Comparison of ENCODE assay signal across 13 cellular contexts in the genomic region with DNA sequence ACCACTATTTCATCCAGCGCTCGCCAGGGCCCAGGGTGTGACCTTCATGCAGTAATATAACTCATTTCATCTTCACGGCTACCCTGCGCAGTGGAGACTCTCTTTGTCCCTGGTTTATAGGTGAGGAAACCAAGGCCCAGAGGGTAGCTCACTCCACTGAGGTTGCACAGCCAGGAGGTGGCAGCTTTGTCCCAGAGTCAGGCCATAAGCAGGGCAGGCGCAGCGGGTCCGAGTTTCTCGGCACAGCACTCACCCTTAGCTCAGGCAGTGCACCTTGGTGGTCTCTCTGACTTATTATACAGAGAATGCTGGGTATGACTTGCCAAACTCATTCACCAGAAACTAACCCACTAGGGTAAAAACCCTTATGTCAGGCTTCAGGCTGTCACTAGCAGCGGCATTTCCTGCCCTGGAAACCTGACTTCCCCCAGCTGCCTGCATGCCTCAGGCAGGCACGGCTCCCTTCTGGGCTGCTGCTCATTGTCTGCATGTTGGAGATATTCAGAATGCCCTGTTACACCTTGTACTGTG. TPM values are rescaled to one million over a fixed set of nuclear protein-coding genes. Genes with fewer than 3 reads are reported as not detected.
DNase-seq lines count a peak whose midpoint lies in the region; ATAC-seq and TF ChIP-seq lines count a peak whose summit lies in the region.
"Had no signal": no experiment of that assay in that cellular context is flagged by ENCODE, and none has a peak within 500 bp of the region (broad histone marks: within the 10 kb centered on the region; RNA-seq: fewer than 3 reads in every experiment).

No MANE protein-coding gene starts in this region.

- H2BK12ac ChIP-seq in trophoblast cell (ENCODE audit: low read length): no peak overlapping the region

- POLR2A ChIA-PET in activated CD4-positive, alpha-beta T cell treated with anti-CD3 and anti-CD28 coated beads, Interleukin-2, amount 10 ng/mL, durations not matched to agents 7 days and 5 days (lab: Charles Lee): no interaction called here

- TF ChIP-seq CTCF in endothelial cell (IDR thresholded peaks at IDR 0.05; ENCODE audit: unreplicated experiment): no peak

- no peak overlapping the region for H2BK5ac ChIP-seq in trophoblast cell (ENCODE audit: low read depth, low read length, poor library complexity)

- H3K9me3 ChIP-seq in trophoblast cell (ENCODE audit: insufficient read depth, low read depth, low read length): peaks cover 2% of the 10 kb centered on the region
- H3K9me3 ChIP-seq in effector memory CD4-positive, alpha-beta T cell (ENCODE audit: control insufficient read depth, low read length): no peaks in the 10 kb centered on the region
- H3K9me3 ChIP-seq: neutrophil had no signal

- H3K18ac ChIP-seq in trophoblast cell (ENCODE audit: low read length): peak overlapping the region; percentile 12

- peak overlapping the region; percentile 33 for H4K91ac ChIP-seq in trophoblast cell (ENCODE audit: low read depth, low read length)

- H3K23ac ChIP-seq in trophoblast cell (ENCODE audit: low read length): no peak overlapping the region

- peaks cover 11% of the 10 kb centered on the region for H3K79me2 ChIP-seq in trophoblast cell (ENCODE audit: control insufficient read depth, insufficient read depth, low read length, poor library complexity)

- peaks cover 21% of the 10 kb centered on the region for H3K79me1 ChIP-seq in trophoblast cell (ENCODE audit: low read length)

- H3K9me3 Mint-ChIP-seq in activated CD4-positive, alpha-beta T cell treated with anti-CD3 and anti-CD28 coated beads, Interleukin-2, amount 10 ng/mL, durations not matched to agents 7 days and 5 days: no peaks in the 10 kb centered on the region
- H3K9me3 Mint-ChIP-seq in T-helper 2 cell treated with Interferon-gamma antibody and Interleukin-4, amounts not matched to agents 5 μg/mL and 100 μg/mL, for 36 hours: no peaks in the 10 kb centered on the region
- no peaks in the 10 kb centered on the region for H3K9me3 Mint-ChIP-seq in endothelial cell (ENCODE audit: unreplicated experiment)

- peaks cover 8 to 28% of the 10 kb centered on the region in 2 experiments for H3K36me3 ChIP-seq in trophoblast cell (ENCODE audit: control insufficient read depth in 1 of 2, insufficient read depth in 2 of 2, low read length in 2 of 2)
- H3K36me3 ChIP-seq in effector memory CD4-positive, alpha-beta T cell (ENCODE audit: control insufficient read depth, insufficient read depth, low read length): peaks cover 15% of the 10 kb centered on the region

- no peak overlapping the region for H4K8ac ChIP-seq in trophoblast cell (ENCODE audit: low read depth, low read length)

- peak overlapping the region; percentile 79 for H3K27ac ChIP-seq in trophoblast cell (ENCODE audit: low read depth, low read length)
- H3K27ac ChIP-seq in effector memory CD4-positive, alpha-beta T cell (ENCODE audit: insufficient read depth, low read length, poor library complexity, severe bottlenecking): no peak overlapping the region
- H3K27ac ChIP-seq: neutrophil had no signal

- H3K27ac Mint-ChIP-seq in activated CD4-positive, alpha-beta T cell treated with anti-CD3 and anti-CD28 coated beads, Interleukin-2, amount 10 ng/mL, durations not matched to agents 7 days and 5 days: peak overlapping the region; percentile 52
- peak overlapping the region; percentile 6 for H3K27ac Mint-ChIP-seq in T-helper 2 cell treated with Interferon-gamma antibody and Interleukin-4, amounts not matched to agents 5 μg/mL and 100 μg/mL, for 36 hours
- peak overlapping the region; percentile 87 for H3K27ac Mint-ChIP-seq in endothelial cell (ENCODE audit: unreplicated experiment)

- CTCF ChIA-PET in activated CD4-positive, alpha-beta T cell treated with anti-CD3 and anti-CD28 coated beads, Interleukin-2, amount 10 ng/mL, durations not matched to agents 7 days and 5 days (lab: Charles Lee): interaction anchor here (0.6 to 1.8 kb wide), 2 partner anchors 10 to 24 kb away, joined by 3 to 5 read pairs; a partner anchor contains a TSS

- ATAC-seq in SK-N-SH treated with all-trans-retinoic acid at 6 μM for 48 hours: no peak

- H3K36me3 Mint-ChIP-seq in activated CD4-positive, alpha-beta T cell treated with anti-CD3 and anti-CD28 coated beads, Interleukin-2, amount 10 ng/mL, durations not matched to agents 7 days and 5 days (ENCODE audit: low read depth): peaks cover 18% of the 10 kb centered on the region
- H3K36me3 Mint-ChIP-seq in T-helper 2 cell treated with Interferon-gamma antibody and Interleukin-4, amounts not matched to agents 5 μg/mL and 100 μg/mL, for 36 hours (ENCODE audit: low read depth): peaks cover 16% of the 10 kb centered on the region
- peaks cover 19% of the 10 kb centered on the region for H3K36me3 Mint-ChIP-seq in endothelial cell (ENCODE audit: low read depth, unreplicated experiment)

- no peak overlapping the region for H3K4me3 Mint-ChIP-seq in activated CD4-positive, alpha-beta T cell treated with anti-CD3 and anti-CD28 coated beads, Interleukin-2, amount 10 ng/mL, durations not matched to agents 7 days and 5 days
- no peak overlapping the region for H3K4me3 Mint-ChIP-seq in T-helper 2 cell treated with Interferon-gamma antibody and Interleukin-4, amounts not matched to agents 5 μg/mL and 100 μg/mL, for 36 hours
- H3K4me3 Mint-ChIP-seq in endothelial cell (ENCODE audit: unreplicated experiment): no peak overlapping the region

- no peak overlapping the region for H2BK120ac ChIP-seq in trophoblast cell (ENCODE audit: insufficient read depth, low read length, poor library complexity)

- H2AFZ ChIP-seq in trophoblast cell (ENCODE audit: insufficient read depth, low read length, poor library complexity): no peak overlapping the region

- H3K4me1 ChIP-seq in trophoblast cell (ENCODE audit: control insufficient read depth in 1 of 2, insufficient read depth in 2 of 2, low read length in 2 of 2): peaks cover 32 to 38% of the 10 kb centered on the region in 2 experiments
- no peaks in the 10 kb centered on the region for H3K4me1 ChIP-seq in effector memory CD4-positive, alpha-beta T cell (ENCODE audit: control insufficient read depth, insufficient read depth, low read length, poor library complexity, severe bottlenecking)

- H3K14ac ChIP-seq in trophoblast cell (ENCODE audit: low read length): no peak overlapping the region

- peak overlapping the region; percentile 35 for H3K4me2 ChIP-seq in trophoblast cell (ENCODE audit: low read length)

- H3K4me3 ChIP-seq in trophoblast cell (ENCODE audit: low read depth, low read length): no peak overlapping the region
- H3K4me3 ChIP-seq in effector memory CD4-positive, alpha-beta T cell (ENCODE audit: insufficient read depth, low read depth, low read length, poor library complexity, severe bottlenecking): no peak overlapping the region

- no peak overlapping the region for H2AK5ac ChIP-seq in trophoblast cell (ENCODE audit: low read length)

- WGBS in trophoblast cell (ENCODE audit: extremely low coverage, insufficient coverage, insufficient read length): no CpG with 5 or more reads among the region's 10 CpGs

- H3K4me1 Mint-ChIP-seq in activated CD4-positive, alpha-beta T cell treated with anti-CD3 and anti-CD28 coated beads, Interleukin-2, amount 10 ng/mL, durations not matched to agents 7 days and 5 days: peaks cover 27% of the 10 kb centered on the region
- peaks cover 15% of the 10 kb centered on the region for H3K4me1 Mint-ChIP-seq in T-helper 2 cell treated with Interferon-gamma antibody and Interleukin-4, amounts not matched to agents 5 μg/mL and 100 μg/mL, for 36 hours (ENCODE audit: low read depth)
- peaks cover 29% of the 10 kb centered on the region for H3K4me1 Mint-ChIP-seq in endothelial cell (ENCODE audit: unreplicated experiment)

- no peaks in the 10 kb centered on the region for H3K27me3 ChIP-seq in trophoblast cell (ENCODE audit: insufficient read depth, low read length)
- no peaks in the 10 kb centered on the region for H3K27me3 ChIP-seq in effector memory CD4-positive, alpha-beta T cell (replicated peaks; ENCODE audit: control insufficient read depth, insufficient read depth, low read length, poor library complexity, severe bottlenecking)
- H3K27me3 ChIP-seq: neutrophil had no signal

- no peaks in the 10 kb centered on the region for H3K27me3 Mint-ChIP-seq in activated CD4-positive, alpha-beta T cell treated with anti-CD3 and anti-CD28 coated beads, Interleukin-2, amount 10 ng/mL, durations not matched to agents 7 days and 5 days
- H3K27me3 Mint-ChIP-seq in T-helper 2 cell treated with Interferon-gamma antibody and Interleukin-4, amounts not matched to agents 5 μg/mL and 100 μg/mL, for 36 hours (ENCODE audit: low read depth): no peaks in the 10 kb centered on the region
- H3K27me3 Mint-ChIP-seq in endothelial cell (ENCODE audit: unreplicated experiment): peaks cover 5% of the 10 kb centered on the region

- peak; percentile 45 for DNase-seq in activated CD4-positive, alpha-beta T cell treated with anti-CD3 and anti-CD28 coated beads, Interleukin-2, amount 10 ng/mL, durations not matched to agents 7 days and 5 days
- DNase-seq in activated CD4-positive, alpha-beta T cell treated with anti-CD3 and anti-CD28 coated beads for 4 hours: no peak
- DNase-seq in T-helper 2 cell treated with Interferon-gamma antibody and Interleukin-4, amounts not matched to agents 5 μg/mL and 100 μg/mL, for 36 hours (ENCODE audit: low spot score): no peak
- peak; percentile 52 for DNase-seq in endothelial cell (ENCODE audit: low spot score)
- peak; percentile 14 to 38 for DNase-seq in trophoblast cell
- no peak for DNase-seq in 8988T
- no peak for DNase-seq in effector memory CD4-positive, alpha-beta T cell
- DNase-seq: NCI-H1105; NCI-H524 treated with DMSO at 0.1 percent for 48 hours; stimulated activated CD4-positive, alpha-beta T cell treated with anti-CD3 and anti-CD28 coated beads, Interleukin-1b, Interleukin-23, amount 100 ng/mL, for 48 hours had no signal

- H4K12ac ChIP-seq in trophoblast cell (ENCODE audit: low read depth, low read length): no peak overlapping the region

- H3K9ac ChIP-seq in trophoblast cell (ENCODE audit: low read length): peak overlapping the region; percentile 17

- no peak overlapping the region for H3K4ac ChIP-seq in trophoblast cell (ENCODE audit: low read depth, low read length)

TF ChIP-seq in SK-N-SH treated with all-trans-retinoic acid at 6 μM for 48 hours, 23 proteins besides CTCF, POLR2A, EP300 and RAD21 (continues in another document):
- no peak for TF ChIP-seq ZFP3 (CRISPR knock-in tag; IDR thresholded peaks at IDR 0.05)

RNA-seq across cellular contexts. Expression of a gene that starts 24.5 kb away (rescaled TPM):
- total RNA-seq in activated CD4-positive, alpha-beta T cell treated with anti-CD3 and anti-CD28 coated beads, Interleukin-2, amount 10 ng/mL, durations not matched to agents 7 days and 5 days: 100 to 1,000 TPM; 101 to 102 TPM
- 66.7 TPM for total RNA-seq in endothelial cell (ENCODE audit: unreplicated experiment)
- 49.7 and 52.0 TPM in 2 replicates for polyA plus RNA-seq in trophoblast cell (2013)

RNA-seq across cellular contexts. Expression of a gene that starts 41.9 kb away (rescaled TPM):
- total RNA-seq in activated CD4-positive, alpha-beta T cell treated with anti-CD3 and anti-CD28 coated beads, Interleukin-2, amount 10 ng/mL, durations not matched to agents 7 days and 5 days: not detected
- total RNA-seq in endothelial cell (ENCODE audit: unreplicated experiment): 13.3 TPM
- 13.4 and 13.9 TPM in 2 replicates for polyA plus RNA-seq in trophoblast cell (2013)

RNA-seq across cellular contexts. Expression of a gene that starts 57.3 kb away (rescaled TPM):
- not detected for total RNA-seq in activated CD4-positive, alpha-beta T cell treated with anti-CD3 and anti-CD28 coated beads, Interleukin-2, amount 10 ng/mL, durations not matched to agents 7 days and 5 days
- 0.41 TPM for total RNA-seq in endothelial cell (ENCODE audit: unreplicated experiment)
- polyA plus RNA-seq in trophoblast cell (2013): 0.01 TPM in 1 of 2 replicates, not detected in the other
- total RNA-seq: dermis microvascular lymphatic vessel endothelial cell had no signal

Comparison
In these comparisons a context has a peak if more than half of its experiments do, and no peak if none do; other contexts are left out.
1. DNase-seq: peak in activated CD4-positive, alpha-beta T cell treated with anti-CD3 and anti-CD28 coated beads, Interleukin-2, amount 10 ng/mL, durations not matched to agents 7 days and 5 days (single experiment), endothelial cell (single experiment) and trophoblast cell (2 of 2); none in activated CD4-positive, alpha-beta T cell treated with anti-CD3 and anti-CD28 coated beads for 4 hours (0 of 2), T-helper 2 cell treated with Interferon-gamma antibody and Interleukin-4, amounts not matched to agents 5 μg/mL and 100 μg/mL, for 36 hours (single experiment), 8988T (single experiment) and effector memory CD4-positive, alpha-beta T cell (0 of 3).
2. H3K27ac Mint-ChIP-seq: peak in every context shown above with its lines; median percentile 87 in endothelial cell; 52 in activated CD4-positive, alpha-beta T cell treated with anti-CD3 and anti-CD28 coated beads, Interleukin-2, amount 10 ng/mL, durations not matched to agents 7 days and 5 days; 6 in T-helper 2 cell treated with Interferon-gamma antibody and Interleukin-4, amounts not matched to agents 5 μg/mL and 100 μg/mL, for 36 hours.
3. RNA of a gene that starts 41.9 kb away (total RNA-seq): 13.3 TPM in endothelial cell (single experiment); not detected in activated CD4-positive, alpha-beta T cell treated with anti-CD3 and anti-CD28 coated beads, Interleukin-2, amount 10 ng/mL, durations not matched to agents 7 days and 5 days; every median in the first group is over 10 times any median in the second.